8 cellular contexts compared by ENCODE assay signal in genomic region chr5:43020294-43020711, GRCh38. TPM values are rescaled to one million over a fixed set of nuclear protein-coding genes. Genes with fewer than 3 reads are reported as not detected.
DNase-seq lines count a peak whose midpoint lies in the region; ATAC-seq and TF ChIP-seq lines count a peak whose summit lies in the region.

No MANE protein-coding gene starts in this region.

- ATAC-seq in GM19468 (IDR thresholded peaks at IDR 0.05; ENCODE audit: extremely low read depth, unreplicated experiment) = peak; percentile 7
- ATAC-seq in HG03575 (IDR thresholded peaks at IDR 0.05; ENCODE audit: extremely low read depth, insufficient number of reproducible peaks, low FRiP score, unreplicated experiment) = peak; percentile 17

- H3K4me3 ChIP-seq in fibroblast of villous mesenchyme (ENCODE audit: low read depth, low read length) = peak overlapping the region; percentile 76
- H3K4me3 ChIP-seq in skeletal muscle satellite cell (ENCODE audit: low read length) = peak overlapping the region; percentile 54

- no peak overlapping the region for H3K9ac ChIP-seq in skeletal muscle satellite cell (ENCODE audit: low read depth, low read length)

- no peak for TF ChIP-seq CTCF in fibroblast of villous mesenchyme (IDR thresholded peaks at IDR 0.05; ENCODE audit: insufficient read depth, low read depth, low read length)

- no peaks in the 10 kb centered on the region for H3K36me3 ChIP-seq in skeletal muscle satellite cell (ENCODE audit: insufficient read depth, low read length)

- no peaks in the 10 kb centered on the region for H3K27me3 ChIP-seq in skeletal muscle satellite cell (ENCODE audit: control insufficient read depth, insufficient read depth, low read length)

- H3K4me2 ChIP-seq in skeletal muscle satellite cell (ENCODE audit: low read length) = peak overlapping the region; percentile 48

- peak; percentile 77 for DNase-seq in DMS53 (lab: John Stamatoyannopoulos, UW)
- DNase-seq in activated CD4-positive, CD25-positive, alpha-beta regulatory T cell treated with anti-CD3 and anti-CD28 coated beads, Interleukin-2, amount 50 U/mL, for 72 hours = peak; percentile 49
- no peak for DNase-seq in fibroblast of villous mesenchyme (ENCODE audit: low read depth)
- no peak for DNase-seq in Ammon's horn (ENCODE audit: low spot score)
- no peak for DNase-seq in mesenteric fat pad (ENCODE audit: low spot score)

- peaks cover 9% of the 10 kb centered on the region for H3K4me1 ChIP-seq in skeletal muscle satellite cell (ENCODE audit: control insufficient read depth, insufficient read depth, low read length)

- no peaks in the 10 kb centered on the region for H3K9me3 ChIP-seq in skeletal muscle satellite cell (replicated peaks; ENCODE audit: low read length)

RNA-seq across cellular contexts. Expression of gene ANXA2R, which starts 19.8 kb away (rescaled TPM):
- 2.9 and 3.9 TPM in 2 replicates for total RNA-seq in fibroblast of villous mesenchyme
- total RNA-seq in skeletal muscle satellite cell (2012; rRNA removed) = 2.0 TPM in 2 replicates
- 2.0 TPM for total RNA-seq in mesenteric fat pad

Comparison
In these comparisons a context has a peak if more than half of its experiments do, and no peak if none do; other contexts are left out.
1. DNase-seq: peak in DMS53 (single experiment) and activated CD4-positive, CD25-positive, alpha-beta regulatory T cell treated with anti-CD3 and anti-CD28 coated beads, Interleukin-2, amount 50 U/mL, for 72 hours (single experiment); none in fibroblast of villous mesenchyme (single experiment), Ammon's horn (single experiment) and mesenteric fat pad (single experiment).